In the genomic region with DNA sequence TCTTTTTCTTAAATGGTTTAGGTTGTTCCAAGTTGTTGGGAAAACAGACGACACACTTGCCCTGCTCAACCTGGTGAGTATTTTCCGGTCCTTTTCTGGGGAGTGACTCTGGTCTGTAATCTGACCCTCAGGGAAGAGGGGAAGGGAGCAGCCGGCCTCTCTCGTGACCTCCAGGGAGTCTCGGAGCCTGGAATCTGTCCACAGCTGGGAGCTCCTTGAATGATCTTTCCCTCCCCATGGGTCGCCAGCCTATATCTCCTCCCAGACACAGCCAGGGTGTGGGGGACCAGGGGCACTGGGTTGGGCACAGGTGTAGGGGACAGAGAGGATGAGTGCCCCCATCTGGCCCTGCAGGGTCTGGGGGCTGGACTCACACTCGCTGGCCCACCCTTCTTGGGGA, we compare ENCODE assay signal across 20 cellular contexts. TPM values are rescaled to one million over a fixed set of nuclear protein-coding genes. Genes with fewer than 3 reads are reported as not detected.
"Had no signal": no experiment of that assay in that cellular context is flagged by ENCODE, and none has a peak within 500 bp of the region (broad histone marks: within the 10 kb centered on the region; RNA-seq: fewer than 3 reads in every experiment).

No MANE protein-coding gene starts in this region.

- ATAC-seq: effector memory CD8-positive, alpha-beta T cell; left lobe of liver; SK-N-SH treated with all-trans-retinoic acid at 6 μM for 48 hours had no signal

- H3K9me3 Mint-ChIP-seq: activated naive CD8-positive, alpha-beta T cell treated with anti-CD3 and anti-CD28 coated beads, Interleukin-2, amount 10 ng/mL, durations not matched to agents 7 days and 5 days; effector memory CD8-positive, alpha-beta T cell had no signal

- H3K27me3 ChIP-seq: heart left ventricle, right atrium auricular region had no signal

- H3K4me3 ChIP-seq: heart left ventricle, right atrium auricular region, skin epidermis had no signal

- H3K4me3 Mint-ChIP-seq: activated naive CD8-positive, alpha-beta T cell treated with anti-CD3 and anti-CD28 coated beads, Interleukin-2, amount 10 ng/mL, durations not matched to agents 7 days and 5 days; effector memory CD8-positive, alpha-beta T cell; naive thymus-derived CD4-positive, alpha-beta T cell had no signal

- H3K27me3 Mint-ChIP-seq: activated naive CD8-positive, alpha-beta T cell treated with anti-CD3 and anti-CD28 coated beads, Interleukin-2, amount 10 ng/mL, durations not matched to agents 7 days and 5 days; effector memory CD8-positive, alpha-beta T cell; naive thymus-derived CD4-positive, alpha-beta T cell; progenitor cell of endocrine pancreas had no signal

- H3K27ac ChIP-seq: epithelial cell of prostate, heart left ventricle, right atrium auricular region, skin epidermis had no signal

- H3K27ac Mint-ChIP-seq: activated naive CD8-positive, alpha-beta T cell treated with anti-CD3 and anti-CD28 coated beads, Interleukin-2, amount 10 ng/mL, durations not matched to agents 7 days and 5 days; effector memory CD8-positive, alpha-beta T cell; naive thymus-derived CD4-positive, alpha-beta T cell; progenitor cell of endocrine pancreas had no signal

- H3K9me3 ChIP-seq: heart left ventricle, right atrium auricular region had no signal

- DNase-seq: activated CD4-positive, alpha-beta T cell treated with anti-CD3 and anti-CD28 coated beads for 1 hour; activated CD4-positive, alpha-beta T cell treated with anti-CD3 and anti-CD28 coated beads, Interleukin-2, amount 50 U/mL, for 48 hours; activated gamma-delta T cell treated with Interleukin-2 at 50 U/mL for 16 hours; activated T-cell treated with anti-CD3 and anti-CD28 coated beads, Interleukin-2, amount 50 U/mL, for 48 hours; effector memory CD8-positive, alpha-beta T cell; naive thymus-derived CD4-positive, alpha-beta T cell; stimulated activated CD4-positive, alpha-beta T cell treated with anti-CD3 and anti-CD28 coated beads, Interleukin-4, amount 100 ng/mL, for 24 hours; stimulated activated naive CD4-positive, alpha-beta T cell treated with Interleukin-2 at 50 U/mL for 16 hours; substantia nigra; T-helper 1 cell; T1000; trophoblast cell had no signal

- H3K4me1 Mint-ChIP-seq: activated naive CD8-positive, alpha-beta T cell treated with anti-CD3 and anti-CD28 coated beads, Interleukin-2, amount 10 ng/mL, durations not matched to agents 7 days and 5 days had no signal

RNA-seq across cellular contexts. Expression of gene SLC26A1, which starts 42.0 kb away (rescaled TPM):
- total RNA-seq: right atrium auricular region had no signal
